In genomic region chr10:50593523-50593922, GRCh38 we compare ENCODE assay signal across 1 cellular context.
TF ChIP-seq lines count a peak whose summit lies in the region.

No MANE protein-coding gene starts in this region.

TF ChIP-seq in K562, 482 proteins besides CTCF, POLR2A, EP300 and RAD21:
- TF ChIP-seq BCOR (IDR thresholded peaks at IDR 0.05): no peak
- TF ChIP-seq RBM17 (IDR thresholded peaks at IDR 0.05; ENCODE audit: borderline replicate concordance, low read depth, low read length): no peak
- TF ChIP-seq NR2C1 (IDR thresholded peaks at IDR 0.05): no peak
- TF ChIP-seq NR2C1 (tag; IDR thresholded peaks at IDR 0.05): peak; percentile 28; the same call in 1 of the 2 replicates
- no peak for TF ChIP-seq ZNF57 (CRISPR knock-in tag; IDR thresholded peaks at IDR 0.05)
- no peak for TF ChIP-seq IRF2 (CRISPR knock-in tag; IDR thresholded peaks at IDR 0.05)
- 0 out of 2 replicates have a peak, but pooled peaks have one; percentile 5 for TF ChIP-seq NBN (IDR thresholded peaks at IDR 0.05; ENCODE audit: low read depth)
- TF ChIP-seq ETV1 (tag; conservative IDR thresholded peaks at IDR 0.05; ENCODE audit: low read depth): peak; percentile 18; the same call in 1 of the 2 replicates
- no peak for TF ChIP-seq ZKSCAN3 (CRISPR knock-in tag; IDR thresholded peaks at IDR 0.05)
- no peak for TF ChIP-seq C11orf30 (IDR thresholded peaks at IDR 0.05; ENCODE audit: low read depth)
- TF ChIP-seq GABPB2 (CRISPR knock-in tag; conservative IDR thresholded peaks at IDR 0.05): no peak
- TF ChIP-seq FOSL1 (tag; conservative IDR thresholded peaks at IDR 0.05): 0 out of 2 replicates have a peak, but pooled peaks have one; percentile 37
- TF ChIP-seq NFE2 (IDR thresholded peaks at IDR 0.05; ENCODE audit: low read depth): no peak
- 0 out of 2 replicates have a peak, but pooled peaks have one; percentile 15 for TF ChIP-seq SMAD3 (CRISPR knock-in tag; conservative IDR thresholded peaks at IDR 0.05)
- no peak for TF ChIP-seq ATF3 (IDR thresholded peaks at IDR 0.05)
- TF ChIP-seq ATF3 (CRISPR knock-in tag; conservative IDR thresholded peaks at IDR 0.05): no peak
- no peak for TF ChIP-seq ZNF740 (CRISPR knock-in tag; IDR thresholded peaks at IDR 0.05)
- no peak for TF ChIP-seq ZNF740 (tag; IDR thresholded peaks at IDR 0.05)
- peak; percentile 44; the same call in 1 of the 2 replicates for TF ChIP-seq FOXJ2 (tag; IDR thresholded peaks at IDR 0.05)
- 0 out of 2 replicates have a peak, but pooled peaks have one; percentile 17 for TF ChIP-seq ZNF24 (IDR thresholded peaks at IDR 0.05)
- TF ChIP-seq ZNF23 (CRISPR knock-in tag; IDR thresholded peaks at IDR 0.05): 0 out of 2 replicates have a peak, but pooled peaks have one; percentile 34
- TF ChIP-seq ZNF766 (CRISPR knock-in tag; conservative IDR thresholded peaks at IDR 0.05): peak; percentile 13; the same call in 1 of the 2 replicates
